Comparison of ENCODE assay signal across 8 cellular contexts in genomic region chr9:130042931-130043653, GRCh38. TPM values are rescaled to one million over a fixed set of nuclear protein-coding genes. Genes with fewer than 3 reads are reported as not detected.
DNase-seq lines count a peak whose midpoint lies in the region; TF ChIP-seq lines count a peak whose summit lies in the region.

Gene FNBP1 (minus strand): TSS chr9:130043189. CDS start chr9:130042975, 214 bp downstream.

- peaks cover 69 to 73% of the 10 kb centered on the region in 2 experiments for H3K4me1 ChIP-seq in neutrophil (ENCODE audit: control insufficient read depth in 1 of 2, insufficient read depth in 1 of 2, low read depth in 1 of 2, low read length in 1 of 2)

- peaks cover 3% of the 10 kb centered on the region for H3K27me3 Mint-ChIP-seq in activated naive CD4-positive, alpha-beta T cell treated with anti-CD3 and anti-CD28 coated beads, Interleukin-2, amount 10 ng/mL, durations not matched to agents 7 days and 5 days

- H3K9me3 Mint-ChIP-seq in activated naive CD4-positive, alpha-beta T cell treated with anti-CD3 and anti-CD28 coated beads, Interleukin-2, amount 10 ng/mL, durations not matched to agents 7 days and 5 days = no peaks in the 10 kb centered on the region

- H3K36me3 ChIP-seq in SK-N-MC (ENCODE audit: insufficient read depth, low read length) = no peaks in the 10 kb centered on the region
- H3K36me3 ChIP-seq in neutrophil = no peaks in the 10 kb centered on the region

- H3K4me3 Mint-ChIP-seq in activated naive CD4-positive, alpha-beta T cell treated with anti-CD3 and anti-CD28 coated beads, Interleukin-2, amount 10 ng/mL, durations not matched to agents 7 days and 5 days = peak within 1 kb of the TSS; percentile 99

- DNase-seq in Ammon's horn (ENCODE audit: low spot score) (peak; percentile 84), SK-N-MC (ENCODE audit: low read depth, low spot score) (no peak), germinal center (ENCODE audit: low spot score) (peak; percentile 93)
- peak; percentile 55 for DNase-seq in Jurkat, Clone E6-1 (ENCODE audit: low read depth, low spot score)
- DNase-seq in activated naive CD4-positive, alpha-beta T cell treated with anti-CD3 and anti-CD28 coated beads, Interleukin-2, amount 10 ng/mL, durations not matched to agents 7 days and 5 days = peak; percentile 86

- no peak for TF ChIP-seq CTCF in neutrophil (IDR thresholded peaks at IDR 0.05)
- TF ChIP-seq CTCF in subcutaneous adipose tissue (IDR thresholded peaks at IDR 0.05; ENCODE audit: low read depth) = no peak

- peak within 1 kb of the TSS; percentile 91 for H3K9ac ChIP-seq in SK-N-MC (ENCODE audit: insufficient read length)

- peak; percentile 94 for TF ChIP-seq POLR2A in GM19099 (IDR thresholded peaks at IDR 0.05; ENCODE audit: extremely low read depth, insufficient read length, low read depth)

- H3K36me3 Mint-ChIP-seq in activated naive CD4-positive, alpha-beta T cell treated with anti-CD3 and anti-CD28 coated beads, Interleukin-2, amount 10 ng/mL, durations not matched to agents 7 days and 5 days = peaks cover 15% of the 10 kb centered on the region

- H3K4me3 ChIP-seq in Jurkat, Clone E6-1 (ENCODE audit: low read length) = peak within 1 kb of the TSS; percentile 74
- H3K4me3 ChIP-seq in SK-N-MC (peak within 1 kb of the TSS; percentile 94), neutrophil (ENCODE audit: low read depth in 1 of 2, low read length in 1 of 2) (peak within 1 kb of the TSS; percentile 85 to 87)

- no peaks in the 10 kb centered on the region for H3K27me3 ChIP-seq in neutrophil

- peaks cover 63% of the 10 kb centered on the region for H3K4me1 Mint-ChIP-seq in activated naive CD4-positive, alpha-beta T cell treated with anti-CD3 and anti-CD28 coated beads, Interleukin-2, amount 10 ng/mL, durations not matched to agents 7 days and 5 days

- peak within 1 kb of the TSS; percentile 98 for H3K27ac Mint-ChIP-seq in activated naive CD4-positive, alpha-beta T cell treated with anti-CD3 and anti-CD28 coated beads, Interleukin-2, amount 10 ng/mL, durations not matched to agents 7 days and 5 days

- H3K27ac ChIP-seq in SK-N-MC = 0 out of 2 replicates have a peak within 1 kb of the TSS, but pooled peaks have one; percentile 33
- H3K27ac ChIP-seq in neutrophil = peak within 1 kb of the TSS; percentile 91

- no peaks in the 10 kb centered on the region for H3K9me3 ChIP-seq in SK-N-MC (ENCODE audit: low read depth, low read length)
- no peaks in the 10 kb centered on the region for H3K9me3 ChIP-seq in neutrophil

- CTCF ChIA-PET in activated naive CD4-positive, alpha-beta T cell treated with anti-CD3 and anti-CD28 coated beads, Interleukin-2, amount 10 ng/mL, durations not matched to agents 7 days and 5 days (lab: Charles Lee) = no interaction called here

RNA-seq across cellular contexts. Expression of gene FNBP1, which starts in this region (rescaled TPM):
- 110 TPM for polyA plus RNA-seq in Jurkat, Clone E6-1 (2012; ENCODE audit: insufficient read depth, insufficient read length)
- 10 to 100 TPM; 34.1 to 68.6 (median 50.7) TPM for total RNA-seq in subcutaneous adipose tissue
